8 cellular contexts compared by ENCODE assay signal in genomic region chr7:139230774-139231512, GRCh38. TPM values are rescaled to one million over a fixed set of nuclear protein-coding genes. Genes with fewer than 3 reads are reported as not detected.
DNase-seq lines count a peak whose midpoint lies in the region; ATAC-seq and TF ChIP-seq lines count a peak whose summit lies in the region.

TSS of gene UBN2 (plus strand) at chr7:139231237. CDS start at chr7:139231485, 248 bp downstream.

- ATAC-seq in GM19438 (IDR thresholded peaks at IDR 0.05; ENCODE audit: low read depth, unreplicated experiment): peak; percentile 99
- ATAC-seq in HG03575 (IDR thresholded peaks at IDR 0.05; ENCODE audit: extremely low read depth, insufficient number of reproducible peaks, low FRiP score, unreplicated experiment): peak; percentile 83

- no peak for TF ChIP-seq CTCF in lower leg skin (IDR thresholded peaks at IDR 0.05)

- peaks cover 27% of the 10 kb centered on the region for H3K4me1 Mint-ChIP-seq in activated CD4-positive, alpha-beta memory T cell treated with anti-CD3 and anti-CD28 coated beads for 36 hours (ENCODE audit: low read depth)

- H3K27ac Mint-ChIP-seq in activated CD4-positive, alpha-beta memory T cell treated with anti-CD3 and anti-CD28 coated beads for 36 hours: peak within 1 kb of the TSS; percentile 90

- H3K9me3 ChIP-seq in duodenal mucosa (ENCODE audit: control insufficient read depth in 1 of 2, low read length in 2 of 2): no peaks in the 10 kb centered on the region

- no peaks in the 10 kb centered on the region for H3K36me3 ChIP-seq in duodenal mucosa (ENCODE audit: control insufficient read depth in 1 of 2, insufficient read depth in 2 of 2, low read length in 2 of 2)

- no peaks in the 10 kb centered on the region for H3K27me3 ChIP-seq in duodenal mucosa (ENCODE audit: control insufficient read depth in 1 of 2, insufficient read depth in 2 of 2, low read length in 2 of 2)

- peak within 1 kb of the TSS; percentile 93 to 94 for H3K9ac ChIP-seq in duodenal mucosa (ENCODE audit: low read depth in 1 of 2, low read length in 2 of 2)

- peak within 1 kb of the TSS; percentile 97 for H3K4me3 Mint-ChIP-seq in activated CD4-positive, alpha-beta memory T cell treated with anti-CD3 and anti-CD28 coated beads for 36 hours

- peak within 1 kb of the TSS; percentile 97 to 98 for H3K4me3 ChIP-seq in duodenal mucosa (ENCODE audit: low read depth in 1 of 2, low read length in 2 of 2)
- H3K4me3 ChIP-seq in lower leg skin (ENCODE audit: low read depth, poor library complexity, severe bottlenecking): peak within 1 kb of the TSS; percentile 99

- 0 to 1% methylated on average over 58 to 60 of the region's 63 CpGs for WGBS in lower leg skin, 2 donors

- peaks cover 3% of the 10 kb centered on the region for H3K36me3 Mint-ChIP-seq in activated CD4-positive, alpha-beta memory T cell treated with anti-CD3 and anti-CD28 coated beads for 36 hours

- H3K27me3 Mint-ChIP-seq in activated CD4-positive, alpha-beta memory T cell treated with anti-CD3 and anti-CD28 coated beads for 36 hours: peaks cover 5% of the 10 kb centered on the region

- CTCF ChIA-PET in activated CD4-positive, alpha-beta memory T cell treated with anti-CD3 and anti-CD28 coated beads for 36 hours (lab: Charles Lee): interaction anchor here (0.7 to 1.1 kb wide), 2 partner anchors 127 to 144 kb away, joined by 3 to 4 read pairs; no protein-coding TSS in a partner anchor

- peak; percentile 99 for DNase-seq in CD1c-positive myeloid dendritic cell (ENCODE audit: extremely low spot score)
- peak; percentile 72 for DNase-seq in NCI-H82 treated with DMSO at 0.1 percent for 48 hours (lab: John Stamatoyannopoulos, UW; ENCODE audit: unreplicated experiment)
- peak; percentile 97 for DNase-seq in activated CD4-positive, alpha-beta memory T cell treated with anti-CD3 and anti-CD28 coated beads for 36 hours
- peak; percentile 95 to 98 for DNase-seq in lower leg skin (ENCODE audit: low spot score in 2 of 2)
- peak; percentile 87 to 93 for DNase-seq in stimulated activated CD4-positive, alpha-beta T cell treated with anti-CD3 and anti-CD28 coated beads, Interleukin-4, amount 100 ng/mL, for 48 hours (ENCODE audit: low read depth in 2 of 2)

- peak within 1 kb of the TSS; percentile 92 for H3K27ac ChIP-seq in duodenal mucosa (ENCODE audit: low read depth, low read length)

- peaks cover 0 to 23% of the 10 kb centered on the region in 2 donors for H3K4me1 ChIP-seq in duodenal mucosa (ENCODE audit: control insufficient read depth in 1 of 2, insufficient read depth in 2 of 2, low read length in 2 of 2)

- POLR2A ChIA-PET in activated CD4-positive, alpha-beta memory T cell treated with anti-CD3 and anti-CD28 coated beads for 36 hours (lab: Charles Lee): interaction anchor here (0.5 to 2.8 kb wide), 5 partner anchors 12 to 129 kb away, joined by 3 to 17 read pairs (median 3); partner anchors contain the start of gene LUC7L2

- H3K9me3 Mint-ChIP-seq in activated CD4-positive, alpha-beta memory T cell treated with anti-CD3 and anti-CD28 coated beads for 36 hours: no peaks in the 10 kb centered on the region

- intact Hi-C loops in activated CD4-positive, alpha-beta memory T cell treated with anti-CD3 and anti-CD28 coated beads for 36 hours (cut with micrococcal nuclease): loop anchor here (1.0 to 2.0 kb wide), 6 partner anchors 98 to 214 kb away; partner anchors contain the start of genes LUC7L2 and ZC3HAV1
- intact Hi-C loops in lower leg skin (cut with DNase I; ENCODE audit: low total_unique reads): no loop called here

- TF ChIP-seq POLR2A in lower leg skin (IDR thresholded peaks at IDR 0.05): no peak

RNA-seq across cellular contexts. Expression of gene UBN2, which starts in this region (rescaled TPM):
- 10 to 100 TPM; 11.3 to 13.3 TPM for total RNA-seq in activated CD4-positive, alpha-beta memory T cell treated with anti-CD3 and anti-CD28 coated beads for 36 hours
- 10 to 100 TPM; 21.7 to 34.1 (median 22.5) TPM for total RNA-seq in lower leg skin

Comparison
In these comparisons a context has a peak if more than half of its experiments do, and no peak if none do; other contexts are left out.
1. Peak in every context shown above with its lines: DNase-seq, ATAC-seq, H3K4me3 ChIP-seq and H3K27ac ChIP-seq.